25 cellular contexts compared by ENCODE assay signal in genomic region chr12:67669217-67669924, GRCh38. TPM values are rescaled to one million over a fixed set of nuclear protein-coding genes. Genes with fewer than 3 reads are reported as not detected.
A peak's percentile ranks its signal among the peaks of the same experiment; 100 is the strongest.
DNase-seq lines count a peak whose midpoint lies in the region; ATAC-seq and TF ChIP-seq lines count a peak whose summit lies in the region.
"Had no signal": no experiment of that assay in that cellular context is flagged by ENCODE, and none has a peak within 500 bp of the region (broad histone marks: within the 10 kb centered on the region; RNA-seq: fewer than 3 reads in every experiment).

No MANE protein-coding gene starts in this region.

- H3K4me1 Mint-ChIP-seq in CD4-positive, alpha-beta memory T cell = peaks cover 34 to 45% (median 40%) of the 10 kb centered on the region in 4 donors
- H3K4me1 Mint-ChIP-seq in neural progenitor cell = no peaks in the 10 kb centered on the region

- H2BK120ac ChIP-seq in IMR-90 (ENCODE audit: low read depth, low read length) = no peak overlapping the region

- peaks cover 8% of the 10 kb centered on the region for H3K9me1 ChIP-seq in IMR-90 (ENCODE audit: insufficient read depth, low read length)

- H3K56ac ChIP-seq in IMR-90 (ENCODE audit: extremely low read depth, insufficient read depth, low read length) = no peak overlapping the region

- in situ Hi-C loops in IMR-90 (cut with MboI; ENCODE audit: low sequenced_read_pairs) = no loop called here

- CTCF ChIA-PET in CD4-positive, alpha-beta memory T cell (lab: Charles Lee; ENCODE audit: partially characterized antibody) = no interaction called here
- CTCF ChIA-PET in IMR-90 (lab: Yijun Ruan, JAX) = no interaction called here

- H2BK20ac ChIP-seq in IMR-90 (ENCODE audit: low read depth, low read length) = peak overlapping the region; percentile 25; the same call in 1 of the 2 replicates

- no peaks in the 10 kb centered on the region for H3K27me3 ChIP-seq in CD4-positive, alpha-beta memory T cell (ENCODE audit: insufficient read depth, low read length)
- H3K27me3 ChIP-seq in IMR-90 (ENCODE audit: control insufficient read depth, insufficient read depth, low read length) (no peaks in the 10 kb centered on the region), neural progenitor cell (no peaks in the 10 kb centered on the region)
- H3K27me3 ChIP-seq: breast epithelium, neutrophil had no signal

- H3K27me3 Mint-ChIP-seq in CD4-positive, alpha-beta memory T cell = no peaks in the 10 kb centered on the region
- H3K27me3 Mint-ChIP-seq in neural progenitor cell (ENCODE audit: insufficient read depth, low read depth) = peaks cover 4% of the 10 kb centered on the region
- H3K27me3 Mint-ChIP-seq: activated CD8-positive, alpha-beta memory T cell treated with anti-CD3 and anti-CD28 coated beads, Interleukin-2, amount 10 ng/mL, durations not matched to agents 7 days and 5 days; stimulated activated naive B cell treated with anti-CD40 and anti-IgM and Interleukin-4, amounts not matched to agents 10 μg/mL and 1 μg/mL and 100 μg/mL, for 72 hours had no signal

- no peaks in the 10 kb centered on the region for H3F3A ChIP-seq in neural progenitor cell (ENCODE audit: low read depth)

- H2AK9ac ChIP-seq in IMR-90 (replicated peaks; ENCODE audit: low read depth, low read length, poor library complexity) = no peak overlapping the region

- no peaks in the 10 kb centered on the region for H3K36me3 ChIP-seq in CD4-positive, alpha-beta memory T cell (ENCODE audit: insufficient read depth, low read length)
- H3K36me3 ChIP-seq in IMR-90 (ENCODE audit: control insufficient read depth, insufficient read depth, low read length) = no peaks in the 10 kb centered on the region
- H3K36me3 ChIP-seq in neural progenitor cell = no peaks in the 10 kb centered on the region
- H3K36me3 ChIP-seq: breast epithelium, neutrophil had no signal

- H3K9me3 ChIP-seq in CD4-positive, alpha-beta memory T cell (ENCODE audit: control insufficient read depth in 1 of 2, low read length in 2 of 2) = no peaks in the 10 kb centered on the region
- H3K9me3 ChIP-seq in IMR-90 (ENCODE audit: control insufficient read depth, insufficient read depth, low read length) (peaks cover 4% of the 10 kb centered on the region; the same call in 1 of the 2 replicates), neural progenitor cell (ENCODE audit: low read depth) (no peaks in the 10 kb centered on the region)
- H3K9me3 ChIP-seq: neutrophil had no signal

- WGBS in IMR-90 (ENCODE audit: extremely low coverage in 2 of 2, insufficient read length in 1 of 2), 2 experiments = 100% methylated on average over 1 of the region's 6 CpGs; no CpG with 5 or more reads in 1 of the 2 experiments

- H3K4me2 ChIP-seq in IMR-90 (ENCODE audit: low read depth, low read length) = no peak overlapping the region
- no peak overlapping the region for H3K4me2 ChIP-seq in neural progenitor cell

- H3K36me3 Mint-ChIP-seq in CD4-positive, alpha-beta memory T cell = peaks cover 41 to 57% of the 10 kb centered on the region in 2 donors
- peaks cover 22% of the 10 kb centered on the region for H3K36me3 Mint-ChIP-seq in neural progenitor cell

- H3K27ac Mint-ChIP-seq in CD4-positive, alpha-beta memory T cell = peak overlapping the region; percentile 20 to 70 (median 53)
- H3K27ac Mint-ChIP-seq in neural progenitor cell = no peak overlapping the region
- H3K27ac Mint-ChIP-seq: activated CD8-positive, alpha-beta memory T cell treated with anti-CD3 and anti-CD28 coated beads, Interleukin-2, amount 10 ng/mL, durations not matched to agents 7 days and 5 days; dendritic cell treated with granulocyte-macrophage colony-stimulating factor and Interleukin-4, amounts not matched to agents 40 ng/mL and 50 ng/mL, for 4 days; stimulated activated naive B cell treated with anti-CD40 and anti-IgM and Interleukin-4, amounts not matched to agents 10 μg/mL and 1 μg/mL and 100 μg/mL, for 72 hours had no signal

- no peak overlapping the region for H2BK5ac ChIP-seq in IMR-90 (ENCODE audit: low read depth, low read length, poor library complexity, severe bottlenecking)

- no peak for TF ChIP-seq RAD21 in IMR-90 (IDR thresholded peaks at IDR 0.05; ENCODE audit: low read length)

- peak overlapping the region; percentile 29; the same call in 1 of the 2 replicates for H2AK5ac ChIP-seq in IMR-90 (ENCODE audit: low read depth, low read length)

- peaks cover 11 to 39% of the 10 kb centered on the region in 2 experiments for H3K79me1 ChIP-seq in IMR-90 (ENCODE audit: low read depth in 1 of 2, low read length in 2 of 2)

- TF ChIP-seq POLR2A in IMR-90 (IDR thresholded peaks at IDR 0.05; ENCODE audit: low read depth, low read length) = no peak

- intact Hi-C loops in CD4-positive, alpha-beta memory T cell (cut with micrococcal nuclease) = no loop called here
- intact Hi-C loops in IMR-90 (cut with micrococcal nuclease) = no loop called here

- H3K23ac ChIP-seq in IMR-90 (ENCODE audit: low read depth, low read length) = peak overlapping the region; percentile 11; the same call in 1 of the 2 replicates

- H4K8ac ChIP-seq in IMR-90 (ENCODE audit: low read depth in 2 of 2, low read length in 2 of 2) = no peak overlapping the region

- H3K27ac ChIP-seq in CD4-positive, alpha-beta memory T cell (ENCODE audit: low read depth, low read length) = no peak overlapping the region
- H3K27ac ChIP-seq in IMR-90 (ENCODE audit: insufficient read depth, low read length) = no peak overlapping the region
- H3K27ac ChIP-seq in neural progenitor cell = no peak overlapping the region
- H3K27ac ChIP-seq: breast epithelium, neutrophil had no signal

- peak overlapping the region; percentile 17 for H3K14ac ChIP-seq in IMR-90 (replicated peaks; ENCODE audit: low read depth, low read length)

- H3K18ac ChIP-seq in IMR-90 (ENCODE audit: low read depth, low read length) = no peak overlapping the region

- H3K4ac ChIP-seq in IMR-90 (ENCODE audit: low read depth, low read length) = peak overlapping the region; percentile 25; the same call in 1 of the 2 replicates

- H2AFZ ChIP-seq in IMR-90 (replicated peaks; ENCODE audit: low read length, poor library complexity) (no peak overlapping the region), neural progenitor cell (replicated peaks) (no peak overlapping the region)

- dilution Hi-C loops in IMR-90 (cut with HindIII; ENCODE audit: low sequenced_read_pairs, unreplicated experiment) = no loop called here

- peaks cover 30% of the 10 kb centered on the region for H3K4me1 ChIP-seq in CD4-positive, alpha-beta memory T cell (ENCODE audit: insufficient read depth, low read length)
- peaks cover 4% of the 10 kb centered on the region for H3K4me1 ChIP-seq in IMR-90 (ENCODE audit: control insufficient read depth, insufficient read depth, low read length)
- peaks cover 9% of the 10 kb centered on the region for H3K4me1 ChIP-seq in neural progenitor cell
- H3K4me1 ChIP-seq: breast epithelium had no signal

- H3K79me2 ChIP-seq in neural progenitor cell (ENCODE audit: low read depth) = no peaks in the 10 kb centered on the region

- TF ChIP-seq CTCF in IMR-90 (conservative IDR thresholded peaks at IDR 0.05; ENCODE audit: low read depth, low read length) (no peak), neural progenitor cell (IDR thresholded peaks at IDR 0.05) (no peak)

- no peak overlapping the region for H3K4me3 ChIP-seq in CD4-positive, alpha-beta memory T cell (ENCODE audit: low read length in 2 of 2)
- H3K4me3 ChIP-seq in IMR-90 (ENCODE audit: insufficient read depth, low read depth, low read length) = no peak overlapping the region
- H3K4me3 ChIP-seq in neural progenitor cell = no peak overlapping the region
- H3K4me3 ChIP-seq: breast epithelium, skin epidermis had no signal

- H4K20me1 ChIP-seq in IMR-90 (ENCODE audit: insufficient read depth, low read length) (0 out of 2 replicates have a peak, but pooled peaks cover 4% of the 10 kb centered on the region), neural progenitor cell (ENCODE audit: low read depth) (no peaks in the 10 kb centered on the region)

- no peak overlapping the region for H4K91ac ChIP-seq in IMR-90 (ENCODE audit: insufficient read depth, low read depth, low read length)

- no peak overlapping the region for H4K5ac ChIP-seq in IMR-90 (ENCODE audit: low read depth, low read length)

- POLR2A ChIA-PET in CD4-positive, alpha-beta memory T cell (lab: Charles Lee; ENCODE audit: partially characterized antibody) = interaction anchor here (1.3 kb wide), 1 partner anchor 12 kb away, joined by 4 read pairs; no protein-coding TSS in a partner anchor
- POLR2A ChIA-PET in IMR-90 (lab: Charles Lee; ENCODE audit: unreplicated experiment) = no interaction called here

- no TSS peak for BruUV-seq in IMR-90 (replicated peaks; lab: Mats Ljungman, UMichigan)

- H3K9ac ChIP-seq in IMR-90 (ENCODE audit: low read depth, low read length) = no peak overlapping the region
- no peak overlapping the region for H3K9ac ChIP-seq in neural progenitor cell

- no peak overlapping the region for H3K4me3 Mint-ChIP-seq in CD4-positive, alpha-beta memory T cell
- H3K4me3 Mint-ChIP-seq in neural progenitor cell = peak overlapping the region; percentile 7
- H3K4me3 Mint-ChIP-seq: activated CD8-positive, alpha-beta memory T cell treated with anti-CD3 and anti-CD28 coated beads, Interleukin-2, amount 10 ng/mL, durations not matched to agents 7 days and 5 days; dendritic cell treated with granulocyte-macrophage colony-stimulating factor and Interleukin-4, amounts not matched to agents 40 ng/mL and 50 ng/mL, for 4 days; stimulated activated naive B cell treated with anti-CD40 and anti-IgM and Interleukin-4, amounts not matched to agents 10 μg/mL and 1 μg/mL and 100 μg/mL, for 72 hours had no signal

- no peak for DNase-seq in CD4-positive, alpha-beta memory T cell
- DNase-seq in IMR-90 = no peak
- DNase-seq in dermis blood vessel endothelial cell = peak; percentile 12
- DNase-seq in neural progenitor cell (ENCODE audit: low spot score) = no peak
- no peak for DNase-seq in CD1c-positive myeloid dendritic cell (ENCODE audit: extremely low spot score)
- no peak for DNase-seq in NCI-H1436 (lab: John Stamatoyannopoulos, UW)
- DNase-seq: activated CD8-positive, alpha-beta memory T cell treated with anti-CD3 and anti-CD28 coated beads, Interleukin-2, amount 10 ng/mL, durations not matched to agents 7 days and 5 days; amniotic stem cell; DMS53; GF-D8; head of caudate nucleus; Karpas-422; NCI-H1048; NCI-H187 treated with DMSO at 0.1 percent for 48 hours; NCI-H2227 treated with DMSO at 0.1 percent for 48 hours; NCI-H774; stimulated activated naive B cell treated with anti-CD40 and anti-IgM and Interleukin-4, amounts not matched to agents 10 μg/mL and 1 μg/mL and 100 μg/mL, for 72 hours had no signal

- ATAC-seq in IMR-90 (ENCODE audit: low read depth) = no peak
- ATAC-seq in GM21526 (IDR thresholded peaks at IDR 0.05; ENCODE audit: low FRiP score, unreplicated experiment) = no peak
- no peak for ATAC-seq in GM21423 (IDR thresholded peaks at IDR 0.05; ENCODE audit: unreplicated experiment)
- ATAC-seq: activated CD4-positive, CD25-positive, alpha-beta regulatory T cell treated with anti-CD3 and anti-CD28 coated beads, Interleukin-2, amount 50 U/mL, for 24 hours; activated CD8-positive, alpha-beta memory T cell treated with anti-CD3 and anti-CD28 coated beads, Interleukin-2, amount 10 ng/mL, durations not matched to agents 7 days and 5 days; Right ventricle myocardium inferior; stimulated activated naive B cell treated with anti-CD40 and anti-IgM and Interleukin-4, amounts not matched to agents 10 μg/mL and 1 μg/mL and 100 μg/mL, for 72 hours had no signal

- H2BK15ac ChIP-seq in IMR-90 (ENCODE audit: low read depth, low read length) = no peak overlapping the region

- H3K9me3 Mint-ChIP-seq in CD4-positive, alpha-beta memory T cell = peaks cover 0 to 25% (median 19%) of the 10 kb centered on the region in 8 donors
- peaks cover 20% of the 10 kb centered on the region for H3K9me3 Mint-ChIP-seq in neural progenitor cell

RNA-seq across cellular contexts. Expression of gene DYRK2, which starts 20.8 kb away (rescaled TPM):
- 100 to 1,000 TPM; 167 to 170 TPM for total RNA-seq in CD4-positive, alpha-beta memory T cell
- 10 to 100 TPM; 30.8 to 79.3 TPM for polyA plus RNA-seq in CD4-positive, alpha-beta memory T cell
- 20.3 and 23.1 TPM in 2 replicates for total RNA-seq in IMR-90 (2012; rRNA removed)
- 16.3 and 17.1 TPM in 2 replicates for polyA plus RNA-seq in IMR-90 (2012; rRNA removed)
- 7.6 and 11.1 TPM in 2 replicates for polyA plus RNA-seq in IMR-90 (2012; cell fraction: cytosol; rRNA removed)
- polyA plus RNA-seq in IMR-90 (2012; cell fraction: nucleus; rRNA removed; ENCODE audit: low replicate concordance) = 18.4 and 19.6 TPM in 2 replicates
- total RNA-seq in dermis blood vessel endothelial cell = 11.3 and 12.8 TPM in 2 replicates
- 29.6 and 34.2 TPM in 2 replicates for total RNA-seq in neural progenitor cell (ENCODE audit: low replicate concordance)
